In genomic region chr1:89670168-89670567, GRCh38 we compare ENCODE assay signal across 9 cellular contexts. TPM values are rescaled to one million over a fixed set of nuclear protein-coding genes. Genes with fewer than 3 reads are reported as not detected.
DNase-seq lines count a peak whose midpoint lies in the region; ATAC-seq and TF ChIP-seq lines count a peak whose summit lies in the region.
"Had no signal": no experiment of that assay in that cellular context is flagged by ENCODE, and none has a peak within 500 bp of the region (broad histone marks: within the 10 kb centered on the region; RNA-seq: fewer than 3 reads in every experiment).

No MANE protein-coding gene starts in this region.

- H3K4me1 ChIP-seq in testis = no peaks in the 10 kb centered on the region

- H3K27me3 ChIP-seq in testis = no peaks in the 10 kb centered on the region
- H3K27me3 ChIP-seq: cardiac muscle cell had no signal

- peak; percentile 98 for DNase-seq in MV-4-11 (lab: John Stamatoyannopoulos, UW)
- DNase-seq in iris pigment epithelial cell (ENCODE audit: low read depth) = peak; percentile 78
- no peak for DNase-seq in G401 (ENCODE audit: low spot score)
- DNase-seq in SK-N-DZ (ENCODE audit: low spot score) = no peak
- no peak for DNase-seq in testis
- no peak for DNase-seq in foreskin melanocyte

- TF ChIP-seq CTCF in testis (IDR thresholded peaks at IDR 0.05) = no peak

- H3K9me3 ChIP-seq in testis = no peaks in the 10 kb centered on the region

- WGBS in testis, 2 donors = 83 to 91% methylated on average over 7 of the region's 7 CpGs

- in situ Hi-C loops in G401 (cut with HindIII; ENCODE audit: low sequenced_read_pairs) = loop anchor here (25.0 kb wide), 1 partner anchor 92 kb away; no protein-coding TSS in a partner anchor

- no peak overlapping the region for H3K27ac ChIP-seq in testis
- H3K27ac ChIP-seq: cardiac muscle cell had no signal

- H3K4me3 ChIP-seq in testis = no peak overlapping the region
- H3K4me3 ChIP-seq: cardiac muscle cell had no signal

- ATAC-seq in GM18511 (IDR thresholded peaks at IDR 0.05; ENCODE audit: unreplicated experiment) (peak; percentile 99), GM21786 (IDR thresholded peaks at IDR 0.05; ENCODE audit: unreplicated experiment) (peak; percentile 97)

- no peaks in the 10 kb centered on the region for H3K36me3 ChIP-seq in testis (ENCODE audit: low read depth, missing control alignments)
- H3K36me3 ChIP-seq: cardiac muscle cell had no signal

- intact Hi-C loops in testis (cut with DNase I; ENCODE audit: low total_unique reads) = no loop called here

- TF ChIP-seq POLR2A in testis (IDR thresholded peaks at IDR 0.05) = no peak

RNA-seq across cellular contexts. Expression of gene LRRC8C, which starts 37.2 kb away (rescaled TPM):
- 4.4 and 6.5 TPM in 2 replicates for total RNA-seq in G401 (2014; rRNA removed; shearing (Covaris generic))
- 2.6 and 3.1 TPM in 2 replicates for polyA plus RNA-seq in SK-N-DZ (2014; cell fraction: cytosol; rRNA removed)
- polyA plus RNA-seq in SK-N-DZ (2014; cell fraction: nucleus; rRNA removed) = 1.1 and 1.6 TPM in 2 replicates
- 10 to 100 TPM; 16.2 to 19.8 TPM for total RNA-seq in testis
- polyA plus RNA-seq in testis (ENCODE audit: insufficient read depth, low read depth, low replicate concordance) = 8.2 TPM

Comparison
In these comparisons a context has a peak if more than half of its experiments do, and no peak if none do; other contexts are left out.
1. DNase-seq: peak in MV-4-11 (single experiment) and iris pigment epithelial cell (single experiment); none in G401 (single experiment), SK-N-DZ (single experiment), testis (single experiment) and foreskin melanocyte (single experiment).